ENCODE assay signal across 10 cellular contexts in the genomic region with DNA sequence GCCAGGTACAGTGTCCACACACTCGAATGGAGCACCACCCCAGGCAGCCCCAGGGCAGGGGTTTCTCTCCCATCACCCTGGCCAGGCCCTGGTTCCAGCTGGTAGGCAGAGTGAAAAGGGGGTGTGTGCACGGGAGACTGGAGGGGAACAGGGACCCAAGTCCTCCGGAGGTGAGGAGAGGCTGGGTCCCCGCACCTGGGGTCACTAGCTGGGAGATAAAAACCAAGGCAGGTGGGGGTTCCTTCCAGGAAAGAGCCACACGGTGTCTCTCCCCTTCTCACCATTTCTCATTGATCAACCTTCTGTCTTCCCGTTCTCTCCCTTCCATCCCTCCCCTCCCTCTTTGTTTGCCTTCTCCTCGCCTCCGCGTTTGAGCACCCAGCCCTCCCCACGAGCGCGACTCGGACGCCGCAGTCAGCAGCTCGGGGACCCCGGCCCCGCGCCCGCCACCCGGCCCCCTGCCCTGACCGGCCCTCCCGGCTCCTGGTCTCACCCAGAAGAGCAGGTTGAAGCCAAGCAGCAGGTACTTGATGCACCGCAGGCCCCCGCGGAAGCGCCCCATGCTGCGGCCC. TPM values are rescaled to one million over a fixed set of nuclear protein-coding genes. Genes with fewer than 3 reads are reported as not detected.
A peak's percentile ranks its signal among the peaks of the same experiment; 100 is the strongest.
DNase-seq lines count a peak whose midpoint lies in the region; ATAC-seq and TF ChIP-seq lines count a peak whose summit lies in the region.
"Had no signal": no experiment of that assay in that cellular context is flagged by ENCODE, and none has a peak within 500 bp of the region (broad histone marks: within the 10 kb centered on the region; RNA-seq: fewer than 3 reads in every experiment).

No MANE protein-coding gene starts in this region.

- H3K9me3 ChIP-seq in colonic mucosa (no peaks in the 10 kb centered on the region), upper lobe of right lung (no peaks in the 10 kb centered on the region), Karpas-422 (ENCODE audit: low read length) (no peaks in the 10 kb centered on the region)

- intact Hi-C loops in colonic mucosa (cut with DNase I) (no loop called here), upper lobe of right lung (cut with DNase I) (no loop called here)

- no peaks in the 10 kb centered on the region for H3K4me1 ChIP-seq in colonic mucosa
- H3K4me1 ChIP-seq in mesendoderm (ENCODE audit: control insufficient read depth, low read depth, low read length): no peaks in the 10 kb centered on the region
- H3K4me1 ChIP-seq in upper lobe of right lung: peaks cover 19% of the 10 kb centered on the region
- H3K4me1 ChIP-seq in Karpas-422 (ENCODE audit: low read length): no peaks in the 10 kb centered on the region

- no CpG with 5 or more reads among the region's 28 CpGs for WGBS in mesendoderm (ENCODE audit: extremely low coverage, insufficient coverage, low lambda C conversion rate)

- no peaks in the 10 kb centered on the region for H3K79me1 ChIP-seq in mesendoderm (ENCODE audit: low read length)

- peak overlapping the region; percentile 9 for H3K23ac ChIP-seq in mesendoderm (ENCODE audit: low read length)

- POLR2A ChIA-PET in GM10248 (lab: Yijun Ruan, JAX): no interaction called here

- H3K9me2 ChIP-seq in Karpas-422 (replicated peaks; ENCODE audit: insufficient read depth, low read length): no peaks in the 10 kb centered on the region

- peak overlapping the region; percentile 60 for H4K8ac ChIP-seq in mesendoderm (ENCODE audit: low read depth, low read length)

- H3K36me3 ChIP-seq in colonic mucosa (no peaks in the 10 kb centered on the region), mesendoderm (ENCODE audit: control insufficient read depth, insufficient read depth, low read length) (no peaks in the 10 kb centered on the region), upper lobe of right lung (no peaks in the 10 kb centered on the region), Karpas-422 (ENCODE audit: insufficient read depth, low read length) (no peaks in the 10 kb centered on the region)

- H3K27ac Mint-ChIP-seq in activated T-cell treated with anti-CD3 and anti-CD28 coated beads, Interleukin-2, amount 50 U/mL, for 24 hours: no peak overlapping the region

- H2AK5ac ChIP-seq in mesendoderm (ENCODE audit: low read length): no peak overlapping the region

- no peak overlapping the region for H2BK5ac ChIP-seq in mesendoderm (ENCODE audit: low read length)

- H3K9me3 Mint-ChIP-seq in activated T-cell treated with anti-CD3 and anti-CD28 coated beads, Interleukin-2, amount 50 U/mL, for 24 hours: no peaks in the 10 kb centered on the region

- H3K27me3 ChIP-seq in colonic mucosa (no peaks in the 10 kb centered on the region), mesendoderm (ENCODE audit: insufficient read depth, low read length, poor library complexity) (no peaks in the 10 kb centered on the region), upper lobe of right lung (no peaks in the 10 kb centered on the region), Karpas-422 (ENCODE audit: low read length) (no peaks in the 10 kb centered on the region)

- no peak for TF ChIP-seq CTCF in colonic mucosa (IDR thresholded peaks at IDR 0.05)
- TF ChIP-seq CTCF in upper lobe of right lung (IDR thresholded peaks at IDR 0.05): no peak
- no peak for TF ChIP-seq CTCF in GM10248 (IDR thresholded peaks at IDR 0.05; ENCODE audit: control extremely low read depth, extremely low read depth, low read depth, missing control alignments)

- H3K9ac ChIP-seq in colonic mucosa (ENCODE audit: low read depth in 2 of 2, low read length in 2 of 2) (peak overlapping the region; percentile 49 to 58), mesendoderm (ENCODE audit: low read length) (peak overlapping the region; percentile 69), Karpas-422 (ENCODE audit: low read length) (no peak overlapping the region)

- DNase-seq in activated T-cell treated with anti-CD3 and anti-CD28 coated beads, Interleukin-2, amount 50 U/mL, for 24 hours: no peak
- DNase-seq in activated T-cell treated with anti-CD3 and anti-CD28 coated beads for 4 hours: no peak
- no peak for DNase-seq in colonic mucosa
- peak; percentile 8 for DNase-seq in mesendoderm
- no peak for DNase-seq in upper lobe of right lung
- DNase-seq in GM10248 (ENCODE audit: extremely low spot score): no peak
- DNase-seq in Karpas-422: no peak

- H3K27me3 Mint-ChIP-seq in activated T-cell treated with anti-CD3 and anti-CD28 coated beads, Interleukin-2, amount 50 U/mL, for 24 hours: peaks cover 2% of the 10 kb centered on the region

- H3K4me1 Mint-ChIP-seq in activated T-cell treated with anti-CD3 and anti-CD28 coated beads, Interleukin-2, amount 50 U/mL, for 24 hours (ENCODE audit: low read depth): peaks cover 48% of the 10 kb centered on the region

- no peak overlapping the region for H3K4ac ChIP-seq in mesendoderm (ENCODE audit: low read depth, low read length)

- peak overlapping the region; percentile 70 for H3K4me3 Mint-ChIP-seq in activated T-cell treated with anti-CD3 and anti-CD28 coated beads, Interleukin-2, amount 50 U/mL, for 24 hours

- H3K36me3 Mint-ChIP-seq in activated T-cell treated with anti-CD3 and anti-CD28 coated beads, Interleukin-2, amount 50 U/mL, for 24 hours (ENCODE audit: low read depth): no peaks in the 10 kb centered on the region

- no peak overlapping the region for H2BK15ac ChIP-seq in mesendoderm (replicated peaks; ENCODE audit: low read depth)

- peak overlapping the region; percentile 69 for H3K4me3 ChIP-seq in colonic mucosa
- peak overlapping the region; percentile 39 for H3K4me3 ChIP-seq in mesendoderm (ENCODE audit: low read length)
- H3K4me3 ChIP-seq in upper lobe of right lung: peak overlapping the region; percentile 64
- no peak overlapping the region for H3K4me3 ChIP-seq in Karpas-422 (ENCODE audit: low read length)

- no peak overlapping the region for H4K5ac ChIP-seq in mesendoderm (ENCODE audit: low read length)

- peak overlapping the region; percentile 41 for H3K18ac ChIP-seq in mesendoderm (ENCODE audit: low read length)

- H3K4me2 ChIP-seq in mesendoderm (ENCODE audit: low read length): peak overlapping the region; percentile 85
- H3K4me2 ChIP-seq in Karpas-422 (ENCODE audit: low read depth, low read length, poor library complexity, severe bottlenecking): no peak overlapping the region

- H2AFZ ChIP-seq in Karpas-422 (ENCODE audit: low read length): no peak overlapping the region

- CTCF ChIA-PET in GM10248 (lab: Yijun Ruan, JAX): interaction anchor here (0.8 to 1.5 kb wide), 4 partner anchors 11 to 36 kb away, joined by 3 read pairs; no protein-coding TSS in a partner anchor

- H4K20me1 ChIP-seq in Karpas-422 (ENCODE audit: insufficient read depth, low read depth, low read length): no peaks in the 10 kb centered on the region

- ATAC-seq in upper lobe of right lung (no peak), HG03521 (IDR thresholded peaks at IDR 0.05; ENCODE audit: unreplicated experiment) (no peak)

- peak overlapping the region; percentile 52 for H3K27ac ChIP-seq in colonic mucosa
- H3K27ac ChIP-seq in mesendoderm (ENCODE audit: low read depth, low read length): no peak overlapping the region
- no peak overlapping the region for H3K27ac ChIP-seq in upper lobe of right lung
- no peak overlapping the region for H3K27ac ChIP-seq in Karpas-422 (ENCODE audit: low read length)

- no peaks in the 10 kb centered on the region for H3K79me2 ChIP-seq in mesendoderm (ENCODE audit: control insufficient read depth, insufficient read depth, low read length)
- H3K79me2 ChIP-seq in Karpas-422 (ENCODE audit: low read length): no peaks in the 10 kb centered on the region

- peak overlapping the region; percentile 83 for H3K56ac ChIP-seq in mesendoderm (ENCODE audit: low read length)

- H2BK120ac ChIP-seq in mesendoderm (ENCODE audit: low read depth, low read length): no peak overlapping the region

RNA-seq across cellular contexts. Expression of gene TSPAN2, which starts 0.3 kb away (rescaled TPM):
- total RNA-seq in colonic mucosa: 10 to 100 TPM in 1 of 2 donors, 1 to 10 TPM in 1; 2.1 to 14.6 TPM
- 3.9 TPM for polyA plus RNA-seq in mesendoderm (2013, experiment 1 of 2)
- 4.5 TPM for polyA plus RNA-seq in mesendoderm (2013, experiment 2 of 2)
- 6.1 TPM for total RNA-seq in upper lobe of right lung
- not detected in 2 replicates for total RNA-seq in Karpas-422 (2014; rRNA removed; shearing (Covaris generic); ENCODE audit: low replicate concordance)

RNA-seq across cellular contexts. Expression of gene TSHB, which starts 59.3 kb away (rescaled TPM):
- total RNA-seq in colonic mucosa (not detected), upper lobe of right lung (not detected)
- polyA plus RNA-seq in mesendoderm (2013, experiment 1 of 2): not detected
- polyA plus RNA-seq in mesendoderm (2013, experiment 2 of 2): not detected
- not detected in 2 replicates for total RNA-seq in Karpas-422 (2014; rRNA removed; shearing (Covaris generic); ENCODE audit: low replicate concordance)
- total RNA-seq: M059J, subcutaneous adipose tissue had no signal
